In the genomic region with DNA sequence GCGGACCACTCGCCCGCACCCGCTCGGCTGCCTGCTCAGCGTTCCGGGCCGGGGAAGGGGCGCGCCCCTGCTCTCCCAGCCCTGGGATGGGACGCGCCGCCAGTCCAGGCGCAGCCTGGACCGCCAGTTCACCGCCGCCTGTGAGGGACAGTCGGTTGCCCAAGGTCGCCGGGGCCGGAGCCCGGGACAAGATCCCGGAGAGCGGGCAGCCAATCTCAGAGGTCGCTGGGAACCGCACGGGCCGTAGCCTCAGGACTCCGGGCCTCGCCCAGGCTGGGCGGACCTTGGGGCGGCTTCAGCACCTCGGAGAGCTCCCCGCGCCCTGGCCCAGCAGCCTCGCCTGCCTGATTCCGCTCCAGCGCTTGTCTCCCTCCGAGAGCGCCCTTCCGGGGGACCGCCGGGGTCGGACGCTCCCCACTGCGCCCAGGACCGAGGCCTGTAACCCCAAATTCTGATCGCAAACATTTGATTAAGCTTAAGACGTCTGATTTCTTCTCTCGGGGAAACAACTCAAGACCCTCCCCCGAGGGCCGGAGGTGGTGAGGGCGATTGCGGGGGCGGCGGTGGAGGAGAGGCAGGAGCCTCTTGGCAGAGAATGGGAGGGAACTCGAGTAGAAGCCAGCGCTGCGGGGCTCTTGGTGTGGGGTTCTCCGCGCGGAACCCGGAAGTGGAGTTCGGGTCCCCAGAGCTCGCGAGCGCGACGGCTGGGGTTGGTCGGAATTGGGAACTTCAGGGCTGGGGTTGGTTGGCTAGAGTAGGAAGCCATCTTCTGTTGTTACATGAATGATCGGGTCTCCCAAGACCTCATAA, we compare ENCODE assay signal across 7 cellular contexts. TPM values are rescaled to one million over a fixed set of nuclear protein-coding genes. Genes with fewer than 3 reads are reported as not detected.
A peak's percentile ranks its signal among the peaks of the same experiment; 100 is the strongest.
DNase-seq lines count a peak whose midpoint lies in the region; ATAC-seq and TF ChIP-seq lines count a peak whose summit lies in the region.

No MANE protein-coding gene starts in this region.

- in situ Hi-C loops in Panc1 (cut with HindIII; ENCODE audit: low pct_unique_long_range_greater_than_20kb, low sequenced_read_pairs): no loop called here

- H3K9me3 Mint-ChIP-seq in nephron progenitor cell: no peaks in the 10 kb centered on the region

- no peaks in the 10 kb centered on the region for H3K9me3 ChIP-seq in Panc1 (ENCODE audit: control insufficient read depth, insufficient read depth, low read depth, low read length)

- TF ChIP-seq CTCF in Panc1 (IDR thresholded peaks at IDR 0.05) (no peak), fibroblast of the aortic adventitia (IDR thresholded peaks at IDR 0.05; ENCODE audit: insufficient read depth, low read length) (no peak), nephron progenitor cell (IDR thresholded peaks at IDR 0.05) (no peak)

- H3K27ac ChIP-seq in Panc1 (ENCODE audit: low read length): no peak overlapping the region

- peaks cover 56% of the 10 kb centered on the region for H3K27me3 Mint-ChIP-seq in nephron progenitor cell (ENCODE audit: low read depth, poor library complexity)

- POLR2A ChIA-PET in Panc1 (lab: Charles Lee): no interaction called here

- no peak overlapping the region for H3K27ac Mint-ChIP-seq in nephron progenitor cell

- CTCF ChIA-PET in Panc1 (lab: Charles Lee): interaction anchor here (0.5 to 1.4 kb wide), 8 partner anchors 9 to 477 kb away, joined by 3 to 7 read pairs (median 4); a partner anchor contains a TSS

- ATAC-seq in GM18858 (IDR thresholded peaks at IDR 0.05; ENCODE audit: unreplicated experiment) (peak; percentile 53), HG03064 (IDR thresholded peaks at IDR 0.05; ENCODE audit: low read depth, unreplicated experiment) (peak; percentile 70), Panc1 (peak; percentile 68)

- H3K4me3 ChIP-seq in Panc1 (ENCODE audit: low read depth in 2 of 2, low read length in 2 of 2) (peak overlapping the region; percentile 49 to 50), fibroblast of the aortic adventitia (ENCODE audit: low read depth, low read length) (peak overlapping the region; percentile 44)

- H3K36me3 ChIP-seq in Panc1 (ENCODE audit: control insufficient read depth, insufficient read depth, low read length): no peaks in the 10 kb centered on the region

- no peak for DNase-seq in Panc1 (ENCODE audit: low read depth, low spot score)
- DNase-seq in activated T-helper 9 cell treated with anti-CD3 and anti-CD28 coated beads, Interleukin-2, amount 50 U/mL, for 16 hours (ENCODE audit: low read depth): peak; percentile 57
- peak; percentile 71 for DNase-seq in fibroblast of the aortic adventitia (ENCODE audit: low read depth)
- peak; percentile 96 for DNase-seq in nephron progenitor cell
- peak; percentile 50 to 80 (median 67) for DNase-seq in stimulated activated naive CD4-positive, alpha-beta T cell (lab: John Stamatoyannopoulos, UW)

- intact Hi-C loops in Panc1 (cut with micrococcal nuclease; ENCODE audit: unreplicated experiment): no loop called here

- peaks cover 27% of the 10 kb centered on the region for H3K4me1 Mint-ChIP-seq in nephron progenitor cell

- peak overlapping the region; percentile 82 for H3K4me3 Mint-ChIP-seq in nephron progenitor cell

- H3K36me3 Mint-ChIP-seq in nephron progenitor cell (ENCODE audit: low read depth): peaks cover 8% of the 10 kb centered on the region

- peaks cover 3% of the 10 kb centered on the region; the same call in 1 of the 2 replicates for H3K27me3 ChIP-seq in Panc1 (ENCODE audit: control insufficient read depth, insufficient read depth, low read length)

- no TSS peak for BruUV-seq in Panc1 (replicated peaks; lab: Mats Ljungman, UMichigan)

- peaks cover 17% of the 10 kb centered on the region for H3K4me1 ChIP-seq in Panc1 (ENCODE audit: control insufficient read depth, insufficient read depth, low read length)

RNA-seq across cellular contexts. Expression of a gene that starts 1.1 kb away (rescaled TPM):
- total RNA-seq in Panc1 (2021; ENCODE audit: unreplicated experiment) (3.1 TPM), fibroblast of the aortic adventitia (ENCODE audit: low replicate concordance) (not detected in 2 replicates)
- polyA plus RNA-seq in Panc1 (2012; ENCODE audit: insufficient read length): 3.1 TPM

RNA-seq across cellular contexts. Expression of a gene that starts 11.2 kb away (rescaled TPM):
- total RNA-seq in Panc1 (2021; ENCODE audit: unreplicated experiment): 252 TPM
- 741 TPM for polyA plus RNA-seq in Panc1 (2012; ENCODE audit: insufficient read length)
- 52.2 and 96.0 TPM in 2 replicates for total RNA-seq in fibroblast of the aortic adventitia (ENCODE audit: low replicate concordance)

RNA-seq across cellular contexts. Expression of a gene that starts 45.4 kb away (rescaled TPM):
- total RNA-seq in Panc1 (2021; ENCODE audit: unreplicated experiment) (104 TPM), fibroblast of the aortic adventitia (ENCODE audit: low replicate concordance) (27.1 and 37.7 TPM in 2 replicates)
- polyA plus RNA-seq in Panc1 (2012; ENCODE audit: insufficient read length): 172 TPM
